Comparison of ENCODE assay signal across 11 cellular contexts in genomic region chr4:170088686-170089085, GRCh38. TPM values are rescaled to one million over a fixed set of nuclear protein-coding genes. Genes with fewer than 3 reads are reported as not detected.
DNase-seq lines count a peak whose midpoint lies in the region; ATAC-seq, FAIRE-seq and TF ChIP-seq lines count a peak whose summit lies in the region.
"Had no signal": no experiment of that assay in that cellular context is flagged by ENCODE, and none has a peak within 500 bp of the region (broad histone marks: within the 10 kb centered on the region; RNA-seq: fewer than 3 reads in every experiment).

No MANE protein-coding gene starts in this region.

- no peak for ATAC-seq in stimulated activated memory B cell treated with anti-CD40 and anti-IgM and Interleukin-4, amounts not matched to agents 10 μg/mL and 1 μg/mL and 100 μg/mL, for 72 hours

- peak overlapping the region; percentile 66 for H3K4me2 ChIP-seq in endothelial cell of umbilical vein (ENCODE audit: insufficient read depth, low read length)

- peaks cover 18% of the 10 kb centered on the region for H3K4me1 Mint-ChIP-seq in osteocyte (ENCODE audit: unreplicated experiment)
- no peaks in the 10 kb centered on the region for H3K4me1 Mint-ChIP-seq in stimulated activated memory B cell treated with anti-CD40 and anti-IgM and Interleukin-4, amounts not matched to agents 10 μg/mL and 1 μg/mL and 100 μg/mL, for 72 hours

- no peaks in the 10 kb centered on the region for H3K9me3 ChIP-seq in endothelial cell of umbilical vein (replicated peaks; ENCODE audit: control insufficient read depth, insufficient read depth, low read length)

- peak overlapping the region; percentile 86 for H3K27ac Mint-ChIP-seq in osteocyte (ENCODE audit: unreplicated experiment)
- H3K27ac Mint-ChIP-seq in stimulated activated memory B cell treated with anti-CD40 and anti-IgM and Interleukin-4, amounts not matched to agents 10 μg/mL and 1 μg/mL and 100 μg/mL, for 72 hours = no peak overlapping the region
- H3K27ac Mint-ChIP-seq: natural killer cell had no signal

- POLR2A ChIA-PET in endothelial cell of umbilical vein (lab: Charles Lee) = no interaction called here

- peaks cover 19% of the 10 kb centered on the region for H3K36me3 Mint-ChIP-seq in osteocyte (ENCODE audit: unreplicated experiment)
- no peaks in the 10 kb centered on the region for H3K36me3 Mint-ChIP-seq in stimulated activated memory B cell treated with anti-CD40 and anti-IgM and Interleukin-4, amounts not matched to agents 10 μg/mL and 1 μg/mL and 100 μg/mL, for 72 hours
- H3K36me3 Mint-ChIP-seq: natural killer cell had no signal

- no peak overlapping the region for H3K9ac ChIP-seq in endothelial cell of umbilical vein (replicated peaks; ENCODE audit: extremely low read depth, insufficient read depth, low read length)

- no peaks in the 10 kb centered on the region for H3K79me2 ChIP-seq in endothelial cell of umbilical vein (ENCODE audit: control insufficient read depth, insufficient read depth, low read length)

- no peak overlapping the region for H3K4me3 ChIP-seq in endothelial cell of umbilical vein (replicated peaks in 1 of 3; ENCODE audit: insufficient read depth in 1 of 3, low read depth in 1 of 3, low read length in 3 of 3)

- H4K20me1 ChIP-seq in endothelial cell of umbilical vein (replicated peaks; ENCODE audit: control insufficient read depth, extremely low read depth, insufficient read depth, low read length) = no peaks in the 10 kb centered on the region

- no peaks in the 10 kb centered on the region for H3K9me3 Mint-ChIP-seq in osteocyte (ENCODE audit: unreplicated experiment)
- peaks cover 3% of the 10 kb centered on the region for H3K9me3 Mint-ChIP-seq in stimulated activated memory B cell treated with anti-CD40 and anti-IgM and Interleukin-4, amounts not matched to agents 10 μg/mL and 1 μg/mL and 100 μg/mL, for 72 hours
- H3K9me3 Mint-ChIP-seq: natural killer cell had no signal

- no peak for TF ChIP-seq CTCF in endothelial cell of umbilical vein (IDR thresholded peaks at IDR 0.05; ENCODE audit: extremely low read depth in 1 of 2, insufficient read depth in 1 of 2, low read depth in 1 of 2, low read length in 2 of 2)
- TF ChIP-seq CTCF in osteocyte (IDR thresholded peaks at IDR 0.05) = no peak

- peak overlapping the region; percentile 92 for H3K4me3 Mint-ChIP-seq in osteocyte (ENCODE audit: unreplicated experiment)
- no peak overlapping the region for H3K4me3 Mint-ChIP-seq in stimulated activated memory B cell treated with anti-CD40 and anti-IgM and Interleukin-4, amounts not matched to agents 10 μg/mL and 1 μg/mL and 100 μg/mL, for 72 hours

- no peak overlapping the region for H2AFZ ChIP-seq in endothelial cell of umbilical vein (ENCODE audit: low read depth, low read length)

- no TSS peak for BruUV-seq in endothelial cell of umbilical vein (replicated peaks; lab: Mats Ljungman, UMichigan)

- H3K27me3 Mint-ChIP-seq in osteocyte (ENCODE audit: unreplicated experiment) = no peaks in the 10 kb centered on the region
- H3K27me3 Mint-ChIP-seq in stimulated activated memory B cell treated with anti-CD40 and anti-IgM and Interleukin-4, amounts not matched to agents 10 μg/mL and 1 μg/mL and 100 μg/mL, for 72 hours = peaks cover 53% of the 10 kb centered on the region

- peaks cover 3% of the 10 kb centered on the region for H3K4me1 ChIP-seq in endothelial cell of umbilical vein (ENCODE audit: control insufficient read depth, extremely low read depth, insufficient read depth, low read length)

- DNase-seq in COR-L47 (lab: John Stamatoyannopoulos, UW) = peak; percentile 10
- peak; percentile 23 for DNase-seq in NCI-H69 (lab: John Stamatoyannopoulos, UW)
- DNase-seq in endothelial cell of umbilical vein (ENCODE audit: low read depth, low spot score) = no peak
- DNase-seq in osteocyte (ENCODE audit: extremely low spot score, unreplicated experiment) = no peak
- DNase-seq in AG20443 (ENCODE audit: low spot score) = no peak
- no peak for DNase-seq in amygdala (lab: John Stamatoyannopoulos, UW)
- no peak for DNase-seq in Ammon's horn (ENCODE audit: low spot score)
- DNase-seq: activated effector memory CD4-positive, alpha-beta T cell treated with Interleukin-2 at 50 U/mL for 16 hours; natural killer cell had no signal

- intact Hi-C loops in endothelial cell of umbilical vein (cut with micrococcal nuclease) = loop anchor here (5.0 kb wide), 1 partner anchor 296 kb away; no protein-coding TSS in a partner anchor

- no peak for FAIRE-seq in endothelial cell of umbilical vein (lab: Jason Lieb, UNC)

- no peaks in the 10 kb centered on the region for H3K27me3 ChIP-seq in endothelial cell of umbilical vein (ENCODE audit: control insufficient read depth in 2 of 2, insufficient read depth in 2 of 2, low read length in 2 of 2)

- H3K36me3 ChIP-seq in endothelial cell of umbilical vein (ENCODE audit: control insufficient read depth in 2 of 2, extremely low read depth in 1 of 2, insufficient read depth in 2 of 2, low read length in 2 of 2) = no peaks in the 10 kb centered on the region

- no peak for TF ChIP-seq POLR2A in endothelial cell of umbilical vein (IDR thresholded peaks at IDR 0.05; ENCODE audit: low read depth, low read length)

- dilution Hi-C loops in endothelial cell of umbilical vein (cut with MboI; ENCODE audit: extremely low pct_ligation_motif_present, low sequenced_read_pairs) = no loop called here

- no peaks in the 10 kb centered on the region for H3K9me1 ChIP-seq in endothelial cell of umbilical vein (replicated peaks; ENCODE audit: control insufficient read depth, extremely low read depth, insufficient read depth, low read length)

- CTCF ChIA-PET in endothelial cell of umbilical vein (lab: Charles Lee) = interaction anchor here (3.0 kb wide), 1 partner anchor 278 kb away, joined by 19 read pairs; no protein-coding TSS in a partner anchor

- no peak overlapping the region for H3K27ac ChIP-seq in endothelial cell of umbilical vein (ENCODE audit: insufficient read depth, low read depth, low read length)

TF ChIP-seq in endothelial cell of umbilical vein, 7 proteins besides CTCF, POLR2A, EP300 and RAD21:
- TF ChIP-seq FOS (IDR thresholded peaks at IDR 0.05; ENCODE audit: borderline replicate concordance, insufficient read depth, low read length) (no peak), JUN (IDR thresholded peaks at IDR 0.05; ENCODE audit: borderline replicate concordance, insufficient read depth, insufficient read length, low read depth) (no peak), MAX (IDR thresholded peaks at IDR 0.05; ENCODE audit: insufficient read depth, insufficient read length) (no peak), MYC (IDR thresholded peaks at IDR 0.05; ENCODE audit: low read depth, low read length) (no peak), GATA2 (IDR thresholded peaks at IDR 0.05; ENCODE audit: insufficient read depth, insufficient read length, low read depth, low read length) (no peak), POLR2AphosphoS5 (IDR thresholded peaks at IDR 0.05; ENCODE audit: insufficient read depth, low read depth, low read length) (no peak), EZH2 (IDR thresholded peaks at IDR 0.05; ENCODE audit: borderline replicate concordance, low read depth, low read length, severe bottlenecking) (no peak)

RNA-seq across cellular contexts. Expression of gene AADAT, which starts 1.1 kb away (rescaled TPM):
- total RNA-seq in endothelial cell of umbilical vein (2.5 and 3.1 TPM in 2 replicates), osteocyte (10.4 and 10.7 TPM in 2 replicates)
- 1.5 and 1.8 TPM in 2 replicates for polyA plus RNA-seq in endothelial cell of umbilical vein
- polyA plus RNA-seq in endothelial cell of umbilical vein (2011; cell fraction: cytosol; rRNA removed) = 2.0 and 3.1 TPM in 2 replicates
- 12.9 and 13.7 TPM in 2 replicates for polyA plus RNA-seq in endothelial cell of umbilical vein (2011; cell fraction: nucleus; rRNA removed)
- polyA plus RNA-seq in endothelial cell of umbilical vein (2012) = 0.80 and 1.8 TPM in 2 replicates
- polyA minus RNA-seq in endothelial cell of umbilical vein = 1.9 and 2.0 TPM in 2 replicates
- 1.4 TPM for polyA minus RNA-seq in endothelial cell of umbilical vein (2011; cell fraction: cytosol; rRNA and poly(A)+ RNA removed)
- 5.4 and 7.8 TPM in 2 replicates for polyA minus RNA-seq in endothelial cell of umbilical vein (2011; cell fraction: nucleus; rRNA and poly(A)+ RNA removed)
- total RNA-seq: natural killer cell; T-helper 2 cell treated with Interferon-gamma antibody and Interleukin-4, amounts not matched to agents 100 ng/mL and 5 ng/mL, for 36 hours had no signal

Comparison
In these comparisons a context has a peak if more than half of its experiments do, and no peak if none do; other contexts are left out.
1. DNase-seq: peak in COR-L47 (single experiment) and NCI-H69 (single experiment); none in endothelial cell of umbilical vein (single experiment), osteocyte (single experiment), AG20443 (single experiment), amygdala (0 of 56) and Ammon's horn (single experiment).